Comparison of ENCODE assay signal across 18 cellular contexts in genomic region chr9:122221223-122221811, GRCh38. TPM values are rescaled to one million over a fixed set of nuclear protein-coding genes. Genes with fewer than 3 reads are reported as not detected.
DNase-seq lines count a peak whose midpoint lies in the region; ATAC-seq and TF ChIP-seq lines count a peak whose summit lies in the region.
"Had no signal": no experiment of that assay in that cellular context is flagged by ENCODE, and none has a peak within 500 bp of the region (broad histone marks: within the 10 kb centered on the region; RNA-seq: fewer than 3 reads in every experiment).

No MANE protein-coding gene starts in this region.

- H3K4me2 ChIP-seq in neural progenitor cell: peak overlapping the region; percentile 81

- H3K9me3 Mint-ChIP-seq in neural progenitor cell: peaks cover 16% of the 10 kb centered on the region
- H3K9me3 Mint-ChIP-seq: T-cell had no signal

- H3F3A ChIP-seq in neural progenitor cell (ENCODE audit: low read depth): peaks cover 3% of the 10 kb centered on the region

- H3K9me3 ChIP-seq in neural progenitor cell (ENCODE audit: low read depth): no peaks in the 10 kb centered on the region

- peaks cover 31% of the 10 kb centered on the region for H3K4me1 ChIP-seq in neural progenitor cell

- no peak for TF ChIP-seq POLR2A in NB4 (IDR thresholded peaks at IDR 0.05; ENCODE audit: extremely low read depth, insufficient read length)

- TF ChIP-seq CTCF in GM13976 (IDR thresholded peaks at IDR 0.05; ENCODE audit: borderline replicate concordance, control extremely low read depth, extremely low read depth, insufficient read depth, missing control alignments): no peak
- TF ChIP-seq CTCF in NB4 (IDR thresholded peaks at IDR 0.05; ENCODE audit: low read depth, low read length): no peak
- TF ChIP-seq CTCF in neural progenitor cell (IDR thresholded peaks at IDR 0.05): no peak

- peaks cover 80% of the 10 kb centered on the region for H4K20me1 ChIP-seq in neural progenitor cell (ENCODE audit: low read depth)

- H3K4me1 Mint-ChIP-seq in neural progenitor cell: peaks cover 25% of the 10 kb centered on the region

- no peak overlapping the region for H3K4me3 Mint-ChIP-seq in neural progenitor cell

- no peaks in the 10 kb centered on the region for H3K36me3 ChIP-seq in neural progenitor cell

- H3K27me3 ChIP-seq in neural progenitor cell: peaks cover 100% of the 10 kb centered on the region

- peak overlapping the region; percentile 57 for H3K4me3 ChIP-seq in NB4 (ENCODE audit: low read depth, low read length)
- peak overlapping the region; percentile 27 for H3K4me3 ChIP-seq in iPS-11a (ENCODE audit: low read depth, low read length)
- H3K4me3 ChIP-seq in neural progenitor cell: peak overlapping the region; percentile 42
- H3K4me3 ChIP-seq: lung had no signal

- no peak overlapping the region for H3K27ac ChIP-seq in neural progenitor cell

- H3K36me3 Mint-ChIP-seq in neural progenitor cell: no peaks in the 10 kb centered on the region
- H3K36me3 Mint-ChIP-seq: T-cell had no signal

- in situ Hi-C loops in GM13976 (cut with MboI; ENCODE audit: low sequenced_read_pairs, unreplicated experiment): no loop called here

- no peak overlapping the region for H3K9ac ChIP-seq in neural progenitor cell

- no peak for ATAC-seq in GM21529 (IDR thresholded peaks at IDR 0.05; ENCODE audit: unreplicated experiment)
- ATAC-seq: T-cell had no signal

- H3K79me2 ChIP-seq in neural progenitor cell (ENCODE audit: low read depth): no peaks in the 10 kb centered on the region

- H3K27me3 Mint-ChIP-seq in neural progenitor cell (ENCODE audit: insufficient read depth, low read depth): peaks cover 98% of the 10 kb centered on the region

- peak; percentile 30 for DNase-seq in GM13976 (ENCODE audit: low spot score)
- peak; percentile 78 for DNase-seq in NB4 (ENCODE audit: low read depth)
- peak; percentile 64 for DNase-seq in neural progenitor cell (ENCODE audit: low spot score)
- DNase-seq in GOT3 (lab: John Stamatoyannopoulos, UW): no peak
- no peak for DNase-seq in NCI-H2196 (lab: John Stamatoyannopoulos, UW; ENCODE audit: unreplicated experiment)
- DNase-seq: activated CD4-positive, alpha-beta T cell treated with anti-CD3 and anti-CD28 coated beads, Interleukin-2, amount 50 U/mL, for 4 hours; activated naive CD4-positive, alpha-beta T cell treated with Interleukin-2 at 50 U/mL for 16 hours; anterior cingulate cortex; C1 segment of cervical spinal cord; cerebellar nuclear complex; NCI-H1048; NCI-H2029; NCI-H510A; T-cell had no signal

- no peak overlapping the region for H3K27ac Mint-ChIP-seq in neural progenitor cell
- H3K27ac Mint-ChIP-seq: T-cell had no signal

- no peak overlapping the region for H2AFZ ChIP-seq in neural progenitor cell (replicated peaks)

RNA-seq across cellular contexts. Expression of gene LHX6, which starts 7.4 kb away (rescaled TPM):
- total RNA-seq in neural progenitor cell (ENCODE audit: low replicate concordance): 0.93 TPM in 1 of 2 replicates, not detected in the other
- total RNA-seq: fibroblast of villous mesenchyme, T-cell had no signal

RNA-seq across cellular contexts. Expression of gene RBM18, which starts 43.3 kb away (rescaled TPM):
- total RNA-seq in neural progenitor cell (ENCODE audit: low replicate concordance): 8.4 and 12.9 TPM in 2 replicates

RNA-seq across cellular contexts. Expression of gene MRRF, which starts 43.4 kb away (rescaled TPM):
- total RNA-seq in neural progenitor cell (ENCODE audit: low replicate concordance): 22.1 and 44.4 TPM in 2 replicates

Comparison
In these comparisons a context has a peak if more than half of its experiments do, and no peak if none do; other contexts are left out.
1. DNase-seq: peak in GM13976 (single experiment), NB4 (single experiment) and neural progenitor cell (single experiment); none in GOT3 (single experiment) and NCI-H2196 (single experiment).
2. Peak in every context shown above with its lines, with median percentiles within 50 percentile points of each other: H3K4me3 ChIP-seq.